ENCODE assay signal across 9 cellular contexts in the genomic region with DNA sequence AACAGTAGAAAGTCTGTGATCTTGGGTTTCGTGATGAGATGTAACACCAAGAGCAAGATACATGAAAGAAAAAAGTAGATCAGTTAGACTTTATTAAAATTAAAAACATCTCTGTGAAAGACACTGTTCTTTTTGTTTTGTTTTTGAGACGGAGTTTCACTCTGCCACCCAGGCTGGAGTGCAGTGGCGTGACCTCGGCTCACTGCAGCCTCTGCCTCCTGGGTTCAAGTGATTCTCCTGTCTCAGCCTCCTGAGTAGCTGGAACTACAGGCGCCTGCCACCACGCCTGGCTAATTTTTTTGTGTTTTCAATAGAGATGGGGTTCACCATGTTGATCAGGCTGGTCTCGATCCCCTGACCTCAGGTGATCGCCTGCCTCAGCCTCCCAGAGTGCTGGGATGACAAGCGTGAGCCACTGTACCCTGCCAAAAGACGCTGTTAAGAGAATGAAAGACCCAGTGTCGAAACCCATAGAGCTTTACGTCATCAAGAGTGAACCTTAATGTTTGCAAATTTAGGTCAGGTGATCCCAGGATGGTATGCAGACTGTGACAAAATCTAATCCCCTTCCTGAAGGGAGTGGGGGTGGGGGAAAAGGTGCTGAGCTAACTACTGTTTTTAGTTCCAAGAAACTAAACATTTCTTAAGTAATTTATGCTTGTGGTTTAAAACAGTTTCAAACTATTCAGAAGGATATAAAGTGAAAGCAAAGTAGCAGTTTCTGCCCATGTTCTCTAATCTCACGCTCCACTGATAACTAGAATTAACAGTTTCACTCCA. TPM values are rescaled to one million over a fixed set of nuclear protein-coding genes. Genes with fewer than 3 reads are reported as not detected.
DNase-seq lines count a peak whose midpoint lies in the region; ATAC-seq, FAIRE-seq and TF ChIP-seq lines count a peak whose summit lies in the region.
"Had no signal": no experiment of that assay in that cellular context is flagged by ENCODE, and none has a peak within 500 bp of the region (broad histone marks: within the 10 kb centered on the region; RNA-seq: fewer than 3 reads in every experiment).

No MANE protein-coding gene starts in this region.

- H3F3A ChIP-seq in Loucy (ENCODE audit: low read depth), result no peaks in the 10 kb centered on the region

- POLR2A ChIA-PET in GM12878 (lab: Charles Lee), result interaction anchor here (0.7 to 5.5 kb wide), 10 partner anchors 8 to 284 kb away, joined by 3 to 36 read pairs (median 4); partner anchors contain the start of genes OFD1 and TRAPPC2

- peaks cover 4% of the 10 kb centered on the region; the same call in 1 of the 2 replicates for H3K79me2 ChIP-seq in Loucy (ENCODE audit: insufficient read depth, low read length)
- H3K79me2 ChIP-seq in GM12878 (ENCODE audit: control insufficient read depth, insufficient read depth, low read length), result peaks cover under 1% of the 10 kb centered on the region; the same call in 1 of the 2 replicates

- TF ChIP-seq EP300 in GM12878 (IDR thresholded peaks at IDR 0.05; ENCODE audit: borderline replicate concordance in 1 of 2, control insufficient read depth in 1 of 2, low read depth in 2 of 2, low read length in 2 of 2), result peak; percentile 65 to 74

- H3K27me3 ChIP-seq in Loucy (ENCODE audit: insufficient read depth, low read length, poor library complexity, severe bottlenecking) (no peaks in the 10 kb centered on the region), GM12878 (replicated peaks in 1 of 2; ENCODE audit: control insufficient read depth in 2 of 2, insufficient read depth in 2 of 2, low read length in 1 of 2) (no peaks in the 10 kb centered on the region)

- RAD21 ChIA-PET in GM12878 (lab: Charles Lee; ENCODE audit: unreplicated experiment), result interaction anchor here (0.7 to 3.9 kb wide), 16 partner anchors 8 to 486 kb away, joined by 3 to 31 read pairs (median 5); partner anchors contain the start of genes OFD1, TCEANC and TRAPPC2

- no peaks in the 10 kb centered on the region for H3K9me2 ChIP-seq in Loucy (replicated peaks; ENCODE audit: low read depth, low read length)

- peak; percentile 96 for FAIRE-seq in GM12878 (lab: Jason Lieb, UNC)
- FAIRE-seq: endothelial cell of umbilical vein had no signal

- H2AFZ ChIP-seq in Loucy (ENCODE audit: low read length) (no peak overlapping the region), GM12878 (ENCODE audit: control insufficient read depth, low read depth, low read length) (no peak overlapping the region)

- ATAC-seq in GM21717 (IDR thresholded peaks at IDR 0.05; ENCODE audit: unreplicated experiment), result peak; percentile 98
- peak; percentile 92 for ATAC-seq in GM12878

- TF ChIP-seq POLR2A in GM12878 (IDR thresholded peaks at IDR 0.05; ENCODE audit: low read depth, low read length), result no peak

- H3K4me3 ChIP-seq in GM12865 (ENCODE audit: low read depth, low read length) (peak overlapping the region; percentile 15), Loucy (ENCODE audit: low read length, poor library complexity, severe bottlenecking) (no peak overlapping the region), GM12878 (peak overlapping the region; percentile 19; the same call in 1 of the 2 replicates)

- H3K4me2 ChIP-seq in Loucy (ENCODE audit: low read depth, low read length, poor library complexity, severe bottlenecking) (peak overlapping the region; percentile 8), GM12878 (ENCODE audit: control insufficient read depth, insufficient read depth) (peak overlapping the region; percentile 76)

- H3K9me3 ChIP-seq in Loucy (ENCODE audit: insufficient read depth, low read depth, low read length), result no peaks in the 10 kb centered on the region
- H3K9me3 ChIP-seq in GM12878 (replicated peaks; ENCODE audit: control insufficient read depth, insufficient read depth, low read length), result no peaks in the 10 kb centered on the region

- H3K4me1 ChIP-seq in Loucy (ENCODE audit: insufficient read depth, low read length, poor library complexity, severe bottlenecking) (peaks cover 1% of the 10 kb centered on the region), GM12878 (ENCODE audit: control insufficient read depth, insufficient read depth, low read length) (peaks cover 23% of the 10 kb centered on the region)

- TSS peak; percentile 82 for BruUV-seq in GM12878 (replicated peaks; lab: Mats Ljungman, UMichigan)

- in situ Hi-C loops in GM12878 (cut with MboI), result loop anchor here (10.0 kb wide), 1 partner anchor 238 kb away; no protein-coding TSS in a partner anchor

- peaks cover 13% of the 10 kb centered on the region; the same call in 1 of the 2 replicates for H3K36me3 ChIP-seq in Loucy (ENCODE audit: insufficient read depth, low read length)
- H3K36me3 ChIP-seq in GM12878 (ENCODE audit: control insufficient read depth in 2 of 2, insufficient read depth in 2 of 2, low read length in 1 of 2), result peaks cover 0 to 10% of the 10 kb centered on the region in 2 experiments; a peak in 3 of 4 replicates

- TF ChIP-seq RAD21 in GM12878 (IDR thresholded peaks at IDR 0.05; ENCODE audit: insufficient read depth, low read depth, low read length), result no peak

- WGBS in GM12878 (ENCODE audit: insufficient coverage, insufficient replicate concordance, low lambda C conversion rate, missing lambda C conversion rate), result 6% methylated on average over 13 of the region's 13 CpGs

- intact Hi-C loops in GM12878 (cut with micrococcal nuclease; ENCODE audit: unreplicated experiment), result loop anchor here (2.0 kb wide), 1 partner anchor 46 kb away; no protein-coding TSS in a partner anchor

- H4K20me1 ChIP-seq in Loucy (ENCODE audit: insufficient read depth, low read length, poor library complexity, severe bottlenecking) (no peaks in the 10 kb centered on the region), GM12878 (ENCODE audit: control insufficient read depth, insufficient read depth) (no peaks in the 10 kb centered on the region)

- SMC1A ChIA-PET in GM12878 (lab: Charles Lee; ENCODE audit: uncharacterized antibody, unreplicated experiment), result interaction anchor here (0.6 to 14.7 kb wide), 14 partner anchors 9 to 286 kb away, joined by 3 to 198 read pairs (median 6); partner anchors contain the start of genes OFD1, RAB9A and TRAPPC2

- TF ChIP-seq CTCF in GM12865 (IDR thresholded peaks at IDR 0.05; ENCODE audit: insufficient read depth, low read depth, low read length, missing control alignments) (no peak), Loucy (conservative IDR thresholded peaks at IDR 0.05; ENCODE audit: low read length) (no peak), GM12878 (IDR thresholded peaks at IDR 0.05 in 2 of 3, conservative IDR thresholded peaks at IDR 0.05 in 1 of 3; ENCODE audit: control insufficient read depth in 2 of 3, extremely low read depth in 1 of 3, insufficient read depth in 1 of 3, low read depth in 3 of 3, low read length in 3 of 3) (no peak)

- H3K27ac ChIP-seq in GM12878 (ENCODE audit: control insufficient read depth, insufficient read depth), result peak overlapping the region; percentile 62; the same call in 1 of the 2 replicates

- H3K9ac ChIP-seq in Loucy (ENCODE audit: low read depth, low read length, poor library complexity, severe bottlenecking), result no peak overlapping the region
- H3K9ac ChIP-seq in GM12878 (ENCODE audit: control insufficient read depth, insufficient read depth, low read length), result no peak overlapping the region

- DNase-seq in GM12865 (ENCODE audit: low read depth), result peak; percentile 88
- peak; percentile 91 for DNase-seq in GM12878 (ENCODE audit: low read depth, low spot score)
- DNase-seq in stimulated activated CD8-positive, alpha-beta memory T cell treated with anti-CD3 and anti-CD28 coated beads, Interleukin-4, amount 100 ng/mL, for 48 hours, result peak; percentile 43
- DNase-seq in NCI-H69 (lab: John Stamatoyannopoulos, UW), result no peak
- DNase-seq in HT-29 (ENCODE audit: low spot score), result no peak
- no peak for DNase-seq in cortex of kidney (lab: John Stamatoyannopoulos, UW)

- CTCF ChIA-PET in GM12878 (lab: Yijun Ruan, JAX), result interaction anchor here (0.5 to 11.5 kb wide), 11 partner anchors 7 to 83 kb away, joined by 3 to 113 read pairs (median 5); partner anchors contain the start of genes OFD1 and TRAPPC2

RNA-seq across cellular contexts. Expression of gene OFD1, which starts 8.0 kb away (rescaled TPM):
- 173 and 178 TPM in 2 replicates for total RNA-seq in GM12878 (2013; cell fraction: nucleolus; rRNA removed)
- 22.4 and 27.7 TPM in 2 replicates for total RNA-seq in GM12878 (2014; rRNA removed)
- total RNA-seq in GM12878 (2014; rRNA removed; fragmentation: Illumina TruSeq; extraction: Trizol), result 39.5 and 43.7 TPM in 2 replicates
- total RNA-seq in GM12878 (2021), result 30.6 and 34.0 TPM in 2 replicates
- 17.6 TPM for polyA plus RNA-seq in GM12878 (2011; ENCODE audit: low read depth)
- 77.2 and 107 TPM in 2 replicates for polyA plus RNA-seq in GM12878 (2011; rRNA removed)
- 32.3 and 33.2 TPM in 2 replicates for polyA plus RNA-seq in GM12878 (2011; cell fraction: cytosol; rRNA removed)
- 186 and 224 TPM in 2 replicates for polyA plus RNA-seq in GM12878 (2011; cell fraction: nucleus; rRNA removed)
- 25.2 and 35.0 TPM in 2 replicates for polyA plus RNA-seq in GM12878 (2012)
- polyA plus RNA-seq in GM12878 (2014; fragmentation: Illumina TruSeq; extraction: Trizol), result 33.3 and 43.7 TPM in 2 replicates
- polyA plus RNA-seq in GM12878 (2014; fragmentation: Nextera tagmentation; extraction: Ambion mirVana), result 10 to 100 TPM; 43.0 to 64.5 TPM
- 23.6 and 23.7 TPM in 2 replicates for polyA plus RNA-seq in GM12878 (2014; rRNA removed)
- 10 to 100 TPM; 32.6 to 34.2 TPM for polyA plus RNA-seq in GM12878 (2016; fragmentation: Nextera tagmentation; extraction: Ambion mirVana)
- 38.1 and 44.5 TPM in 2 replicates for polyA minus RNA-seq in GM12878 (2011; rRNA and poly(A)+ RNA removed)
- 18.8 and 19.2 TPM in 2 replicates for polyA minus RNA-seq in GM12878 (2011; cell fraction: cytosol; rRNA and poly(A)+ RNA removed)
- polyA minus RNA-seq in GM12878 (2011; cell fraction: nucleus; rRNA and poly(A)+ RNA removed), result 85.6 and 109 TPM in 2 replicates
- 12.0 and 13.8 TPM in 2 replicates for total RNA-seq in HT-29 (2014; rRNA removed; shearing (Covaris generic))

RNA-seq across cellular contexts. Expression of gene TRAPPC2, which starts 8.2 kb away (rescaled TPM):
- 27.6 and 32.3 TPM in 2 replicates for total RNA-seq in GM12878 (2013; cell fraction: nucleolus; rRNA removed)
- total RNA-seq in GM12878 (2014; rRNA removed), result 21.0 and 30.0 TPM in 2 replicates
- total RNA-seq in GM12878 (2014; rRNA removed; fragmentation: Illumina TruSeq; extraction: Trizol), result 24.8 and 26.2 TPM in 2 replicates
- total RNA-seq in GM12878 (2021), result 17.5 and 17.8 TPM in 2 replicates
- 23.8 TPM for polyA plus RNA-seq in GM12878 (2011; ENCODE audit: low read depth)
- polyA plus RNA-seq in GM12878 (2011; rRNA removed), result 28.4 and 30.7 TPM in 2 replicates
- polyA plus RNA-seq in GM12878 (2011; cell fraction: cytosol; rRNA removed), result 13.5 and 19.6 TPM in 2 replicates
- polyA plus RNA-seq in GM12878 (2011; cell fraction: nucleus; rRNA removed), result 11.8 and 13.8 TPM in 2 replicates
- 14.5 and 17.8 TPM in 2 replicates for polyA plus RNA-seq in GM12878 (2012)
- 14.6 and 23.0 TPM in 2 replicates for polyA plus RNA-seq in GM12878 (2014; fragmentation: Illumina TruSeq; extraction: Trizol)
- polyA plus RNA-seq in GM12878 (2014; fragmentation: Nextera tagmentation; extraction: Ambion mirVana), result 10 to 100 TPM; 18.3 to 27.5 TPM
- 12.4 and 14.8 TPM in 2 replicates for polyA plus RNA-seq in GM12878 (2014; rRNA removed)
- 10 to 100 TPM; 21.6 to 26.6 TPM for polyA plus RNA-seq in GM12878 (2016; fragmentation: Nextera tagmentation; extraction: Ambion mirVana)
- polyA minus RNA-seq in GM12878 (2011; rRNA and poly(A)+ RNA removed), result 15.3 and 18.7 TPM in 2 replicates
- polyA minus RNA-seq in GM12878 (2011; cell fraction: cytosol; rRNA and poly(A)+ RNA removed), result 10.3 and 13.9 TPM in 2 replicates
- 10.0 and 15.9 TPM in 2 replicates for polyA minus RNA-seq in GM12878 (2011; cell fraction: nucleus; rRNA and poly(A)+ RNA removed)
- 6.7 and 8.9 TPM in 2 replicates for total RNA-seq in HT-29 (2014; rRNA removed; shearing (Covaris generic))

RNA-seq across cellular contexts. Expression of gene RAB9A, which starts 53.7 kb away (rescaled TPM):
- 34.3 and 39.0 TPM in 2 replicates for total RNA-seq in GM12878 (2013; cell fraction: nucleolus; rRNA removed)
- total RNA-seq in GM12878 (2014; rRNA removed) (42.1 and 54.1 TPM in 2 replicates), GM12878 (2014; rRNA removed; fragmentation: Illumina TruSeq; extraction: Trizol) (50.5 and 53.1 TPM in 2 replicates), GM12878 (2021) (43.2 and 44.2 TPM in 2 replicates)
- 21.1 TPM for polyA plus RNA-seq in GM12878 (2011; ENCODE audit: low read depth)
- polyA plus RNA-seq in GM12878 (2011; rRNA removed) (142 and 180 TPM in 2 replicates), GM12878 (2014; fragmentation: Illumina TruSeq; extraction: Trizol) (47.0 and 68.3 TPM in 2 replicates), GM12878 (2014; fragmentation: Nextera tagmentation; extraction: Ambion mirVana) (10 to 100 TPM; 49.2 to 49.3 TPM), GM12878 (2014; rRNA removed) (52.4 and 64.6 TPM in 2 replicates), GM12878 (2016; fragmentation: Nextera tagmentation; extraction: Ambion mirVana) (10 to 100 TPM; 64.8 to 76.4 TPM)
- 58.5 and 62.9 TPM in 2 replicates for polyA plus RNA-seq in GM12878 (2011; cell fraction: cytosol; rRNA removed)
- polyA plus RNA-seq in GM12878 (2011; cell fraction: nucleus; rRNA removed), result 50.2 and 59.5 TPM in 2 replicates
- 31.9 and 49.2 TPM in 2 replicates for polyA plus RNA-seq in GM12878 (2012)
- 52.1 and 73.6 TPM in 2 replicates for polyA minus RNA-seq in GM12878 (2011; rRNA and poly(A)+ RNA removed)
- polyA minus RNA-seq in GM12878 (2011; cell fraction: cytosol; rRNA and poly(A)+ RNA removed), result 26.5 and 27.1 TPM in 2 replicates
- 14.7 and 17.5 TPM in 2 replicates for polyA minus RNA-seq in GM12878 (2011; cell fraction: nucleus; rRNA and poly(A)+ RNA removed)
- 4.8 and 5.7 TPM in 2 replicates for total RNA-seq in HT-29 (2014; rRNA removed; shearing (Covaris generic))

Comparison
In these comparisons a context has a peak if more than half of its experiments do, and no peak if none do; other contexts are left out.
1. DNase-seq: peak in GM12865 (single experiment), GM12878 (single experiment) and stimulated activated CD8-positive, alpha-beta memory T cell treated with anti-CD3 and anti-CD28 coated beads, Interleukin-4, amount 100 ng/mL, for 48 hours (single experiment); none in NCI-H69 (single experiment), HT-29 (single experiment) and cortex of kidney (single experiment).